In the genomic region with DNA sequence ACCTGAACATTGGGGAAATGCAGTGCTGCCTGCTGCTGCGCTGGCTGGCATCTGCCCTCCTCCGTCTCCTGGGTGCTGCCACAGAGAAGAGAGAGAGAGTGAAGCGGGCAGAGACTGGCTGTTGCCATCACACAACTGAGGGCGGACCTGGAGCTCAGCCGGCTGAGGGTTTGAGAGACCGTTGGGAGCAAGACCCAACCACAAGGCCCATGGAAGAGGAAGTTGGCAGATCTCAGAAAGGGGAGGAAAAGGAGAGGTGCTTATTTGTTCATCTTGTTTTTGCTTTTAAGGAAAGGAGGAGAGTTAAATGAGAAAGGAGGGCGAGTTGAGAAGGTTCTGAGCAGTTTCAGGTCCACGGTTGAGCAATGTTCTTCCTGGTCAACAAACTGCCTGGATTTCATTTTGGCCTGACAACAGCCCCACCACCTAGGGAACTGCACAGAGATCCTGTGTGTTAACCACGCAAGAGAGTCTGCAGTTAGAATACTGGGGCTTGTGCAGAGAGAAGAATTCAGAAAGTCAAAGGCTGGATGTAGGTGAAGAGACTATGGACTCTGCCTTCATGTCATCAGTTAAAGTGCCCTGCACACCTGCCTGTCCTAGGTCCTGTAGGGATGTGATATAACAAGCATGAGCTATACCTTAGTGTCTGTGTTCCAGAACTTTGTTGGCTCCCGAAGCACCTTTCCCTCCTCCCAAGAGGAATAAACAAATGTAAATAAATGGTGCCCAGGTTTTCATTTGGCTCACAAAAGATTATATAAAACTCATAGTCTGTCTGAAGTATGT, we compare ENCODE assay signal across 12 cellular contexts.
DNase-seq lines count a peak whose midpoint lies in the region; ATAC-seq, FAIRE-seq and TF ChIP-seq lines count a peak whose summit lies in the region.
"Had no signal": no experiment of that assay in that cellular context is flagged by ENCODE, and none has a peak within 500 bp of the region (broad histone marks: within the 10 kb centered on the region; RNA-seq: fewer than 3 reads in every experiment).

No MANE protein-coding gene starts in this region.

- H3K4me3 ChIP-seq in lung (no peak overlapping the region), aorta (ENCODE audit: low read length in 2 of 2) (no peak overlapping the region), testis (no peak overlapping the region)
- H3K4me3 ChIP-seq: SJSA1, skin epidermis had no signal

- no peak for TF ChIP-seq CTCF in lung (IDR thresholded peaks at IDR 0.05; ENCODE audit: control extremely low read depth, extremely low read depth)
- TF ChIP-seq CTCF in testis (IDR thresholded peaks at IDR 0.05) = no peak

- H3K4me1 ChIP-seq in lung (ENCODE audit: control insufficient read depth in 2 of 2, insufficient read depth in 2 of 2, low read length in 2 of 2) (peaks cover 16 to 19% of the 10 kb centered on the region in 2 donors), aorta (ENCODE audit: control insufficient read depth in 1 of 2, insufficient read depth in 2 of 2, low read length in 2 of 2) (peaks cover 6 to 17% of the 10 kb centered on the region in 2 donors), testis (peaks cover 1% of the 10 kb centered on the region)

- ATAC-seq in left ventricle myocardium superior (peak; percentile 25), Right ventricle myocardium inferior (no peak), T-helper 17 cell (peak; percentile 33), lung (ENCODE audit: insufficient read depth, low FRiP score) (peak; percentile 42), aorta (ENCODE audit: low FRiP score) (peak; percentile 58), HG02840 (IDR thresholded peaks at IDR 0.05; ENCODE audit: low FRiP score, unreplicated experiment) (no peak)

- peak; percentile 35 for DNase-seq in left ventricle myocardium superior
- no peak for DNase-seq in Right ventricle myocardium inferior (ENCODE audit: missing footprints)
- no peak for DNase-seq in T-helper 17 cell
- no peak for DNase-seq in lung (ENCODE audit: low spot score)
- DNase-seq in aorta = peak in 1 of 2 donors; percentile 81
- no peak for DNase-seq in urothelium cell line (ENCODE audit: low spot score)
- DNase-seq in testis = no peak
- DNase-seq: NCI-H2081 treated with DMSO at 0.1 percent for 48 hours had no signal

- intact Hi-C loops in left ventricle myocardium superior (cut with micrococcal nuclease) = no loop called here
- intact Hi-C loops in Right ventricle myocardium inferior (cut with DNase I) = no loop called here
- intact Hi-C loops in aorta (cut with DNase I) = no loop called here
- intact Hi-C loops in testis (cut with DNase I; ENCODE audit: low total_unique reads) = no loop called here

- peaks cover 9% of the 10 kb centered on the region for H3K36me3 Mint-ChIP-seq in T-helper 17 cell (ENCODE audit: low read depth)

- TF ChIP-seq POLR2A in testis (IDR thresholded peaks at IDR 0.05) = no peak

- peak overlapping the region; percentile 92 for H3K27ac Mint-ChIP-seq in T-helper 17 cell

- no peaks in the 10 kb centered on the region for H3K27me3 Mint-ChIP-seq in T-helper 17 cell

- H3K9me3 ChIP-seq in T-helper 17 cell (ENCODE audit: control insufficient read depth, low read length, poor library complexity, severe bottlenecking) = no peaks in the 10 kb centered on the region
- no peaks in the 10 kb centered on the region for H3K9me3 ChIP-seq in lung (ENCODE audit: control insufficient read depth in 2 of 2, insufficient read depth in 1 of 2, low read length in 1 of 2)
- no peaks in the 10 kb centered on the region for H3K9me3 ChIP-seq in aorta (ENCODE audit: control insufficient read depth, low read length)
- no peaks in the 10 kb centered on the region for H3K9me3 ChIP-seq in testis
- H3K9me3 ChIP-seq: SJSA1 had no signal

- WGBS in lung, 2 donors = 35 to 74% methylated on average over 10 of the region's 10 CpGs
- WGBS in aorta, 2 donors = 34 to 43% methylated on average over 10 of the region's 10 CpGs
- WGBS in testis, 2 donors = 90 to 93% methylated on average over 10 of the region's 10 CpGs

- peaks cover 45% of the 10 kb centered on the region for H3K4me1 Mint-ChIP-seq in T-helper 17 cell

- H3K27me3 ChIP-seq in lung (ENCODE audit: control insufficient read depth, insufficient read depth) (no peaks in the 10 kb centered on the region), aorta (ENCODE audit: control insufficient read depth in 1 of 2, insufficient read depth in 2 of 2, low read length in 1 of 2) (no peaks in the 10 kb centered on the region), testis (no peaks in the 10 kb centered on the region)
- H3K27me3 ChIP-seq: SJSA1 had no signal

- H3K36me3 ChIP-seq in lung (ENCODE audit: control insufficient read depth in 2 of 2, insufficient read depth in 2 of 2, low read length in 2 of 2) (peaks cover 0 to 2% of the 10 kb centered on the region in 2 donors), aorta (ENCODE audit: control insufficient read depth in 1 of 2, insufficient read depth in 2 of 2, low read length in 1 of 2) (peaks cover 0 to 2% of the 10 kb centered on the region in 2 donors), testis (ENCODE audit: low read depth, missing control alignments) (no peaks in the 10 kb centered on the region)

- peak overlapping the region; percentile 45 for H3K4me3 Mint-ChIP-seq in T-helper 17 cell

- no peak for FAIRE-seq in urothelium cell line (lab: Jason Lieb, UNC)

- H3K27ac ChIP-seq in lung (ENCODE audit: low read depth in 1 of 2, low read length in 1 of 2) (peak overlapping the region in 1 of 2 donors; percentile 37), aorta (ENCODE audit: low read depth in 1 of 2, low read length in 2 of 2) (peak overlapping the region; percentile 10 to 49), testis (no peak overlapping the region)
- H3K27ac ChIP-seq: C4-2B, SJSA1 had no signal

Comparison
In these comparisons a context has a peak if more than half of its experiments do, and no peak if none do; other contexts are left out.
1. ATAC-seq: peak in left ventricle myocardium superior (single experiment), T-helper 17 cell (single experiment), lung (single experiment) and aorta (single experiment); none in Right ventricle myocardium inferior (single experiment) and HG02840 (single experiment).
2. H3K27ac ChIP-seq: peak in aorta (2 of 2); none in testis (0 of 2).